ENCODE assay signal across 8 cellular contexts in the genomic region with DNA sequence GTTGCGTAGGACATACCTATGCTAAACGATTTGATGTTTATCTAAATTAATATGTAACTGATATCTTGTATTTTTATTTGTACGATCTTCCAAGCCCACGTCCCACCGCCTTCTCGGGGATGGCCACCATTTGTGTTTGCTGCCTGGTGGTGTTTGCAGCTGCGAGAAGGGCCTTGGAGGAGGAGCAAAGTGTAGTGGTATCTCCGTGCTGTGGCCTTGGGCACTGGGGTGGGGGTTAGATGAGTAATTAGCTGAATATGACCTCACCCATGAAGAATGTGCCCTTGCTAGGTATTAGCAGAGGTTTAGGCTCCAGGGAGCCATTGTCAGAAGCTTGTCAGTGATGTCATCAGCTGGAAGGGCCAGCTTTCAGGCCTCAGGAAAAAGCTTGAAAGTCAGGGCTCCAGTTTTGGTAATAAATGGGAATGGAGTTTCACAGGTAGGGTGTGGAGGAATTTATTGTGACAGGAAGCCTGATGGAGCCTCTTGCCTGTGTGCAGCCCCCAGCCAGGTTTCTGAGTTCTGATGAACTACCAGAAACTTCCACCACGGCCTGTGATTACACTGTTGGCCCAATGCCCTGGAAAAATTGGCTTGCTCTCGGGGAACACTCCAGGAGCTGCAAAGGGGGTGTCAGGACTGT. TPM values are rescaled to one million over a fixed set of nuclear protein-coding genes. Genes with fewer than 3 reads are reported as not detected.
A peak's percentile ranks its signal among the peaks of the same experiment; 100 is the strongest.
DNase-seq lines count a peak whose midpoint lies in the region; ATAC-seq and TF ChIP-seq lines count a peak whose summit lies in the region.

No MANE protein-coding gene starts in this region.

- H3K4me2 ChIP-seq in neural progenitor cell = peak overlapping the region; percentile 27

- peaks cover 30% of the 10 kb centered on the region for H3K4me1 Mint-ChIP-seq in neural progenitor cell
- H3K4me1 Mint-ChIP-seq in activated T-cell treated with anti-CD3 and anti-CD28 coated beads, Interleukin-2, amount 50 U/mL, for 72 hours (ENCODE audit: low read depth) = peaks cover 62% of the 10 kb centered on the region

- TF ChIP-seq CTCF in Peyer's patch (IDR thresholded peaks at IDR 0.05) (no peak), fibroblast of the aortic adventitia (IDR thresholded peaks at IDR 0.05; ENCODE audit: insufficient read depth, low read length) (no peak), neural progenitor cell (IDR thresholded peaks at IDR 0.05) (no peak)

- TF ChIP-seq POLR2A in Peyer's patch (IDR thresholded peaks at IDR 0.05) = no peak

- H3K27me3 Mint-ChIP-seq in neural progenitor cell (ENCODE audit: insufficient read depth, low read depth) = peaks cover 8% of the 10 kb centered on the region
- H3K27me3 Mint-ChIP-seq in activated T-cell treated with anti-CD3 and anti-CD28 coated beads, Interleukin-2, amount 50 U/mL, for 72 hours (ENCODE audit: low read depth) = no peaks in the 10 kb centered on the region

- H3K27ac ChIP-seq in Peyer's patch (peak overlapping the region; percentile 5 to 80 (median 66)), neural progenitor cell (no peak overlapping the region)

- H3K36me3 ChIP-seq in Peyer's patch (no peaks in the 10 kb centered on the region), neural progenitor cell (no peaks in the 10 kb centered on the region)

- no peaks in the 10 kb centered on the region for H3K9me3 ChIP-seq in Peyer's patch
- no peaks in the 10 kb centered on the region for H3K9me3 ChIP-seq in neural progenitor cell (ENCODE audit: low read depth)

- H3K27ac Mint-ChIP-seq in neural progenitor cell = peak overlapping the region; percentile 25
- no peak overlapping the region for H3K27ac Mint-ChIP-seq in activated T-cell treated with anti-CD3 and anti-CD28 coated beads, Interleukin-2, amount 50 U/mL, for 72 hours

- peaks cover 0 to 59% (median 7%) of the 10 kb centered on the region in 4 donors for H3K4me1 ChIP-seq in Peyer's patch
- peaks cover 13% of the 10 kb centered on the region for H3K4me1 ChIP-seq in neural progenitor cell

- no peaks in the 10 kb centered on the region for H3K9me3 Mint-ChIP-seq in neural progenitor cell
- peaks cover 0 to 1% of the 10 kb centered on the region in 2 donors for H3K9me3 Mint-ChIP-seq in activated T-cell treated with anti-CD3 and anti-CD28 coated beads, Interleukin-2, amount 50 U/mL, for 72 hours

- no peak for ATAC-seq in activated T-cell treated with anti-CD3 and anti-CD28 coated beads, Interleukin-2, amount 50 U/mL, for 72 hours (replicated peaks in 1 of 2)
- no peak for ATAC-seq in HG02840 (IDR thresholded peaks at IDR 0.05; ENCODE audit: low FRiP score, unreplicated experiment)

- no peak overlapping the region for H3K9ac ChIP-seq in neural progenitor cell

- no peaks in the 10 kb centered on the region for H3K27me3 ChIP-seq in Peyer's patch
- no peaks in the 10 kb centered on the region for H3K27me3 ChIP-seq in neural progenitor cell

- H3K4me3 Mint-ChIP-seq in neural progenitor cell = no peak overlapping the region
- no peak overlapping the region for H3K4me3 Mint-ChIP-seq in activated T-cell treated with anti-CD3 and anti-CD28 coated beads, Interleukin-2, amount 50 U/mL, for 72 hours

- no peaks in the 10 kb centered on the region for H3K36me3 Mint-ChIP-seq in neural progenitor cell
- peaks cover 0 to 1% of the 10 kb centered on the region in 2 donors for H3K36me3 Mint-ChIP-seq in activated T-cell treated with anti-CD3 and anti-CD28 coated beads, Interleukin-2, amount 50 U/mL, for 72 hours (ENCODE audit: insufficient read depth in 2 of 2)

- DNase-seq in Daoy (ENCODE audit: low read depth) = peak; percentile 95
- DNase-seq in Peyer's patch = peak in 2 of 3 donors; percentile 67 to 77
- DNase-seq in fibroblast of the aortic adventitia (ENCODE audit: low read depth) = peak; percentile 84
- peak; percentile 80 for DNase-seq in neural progenitor cell (ENCODE audit: low spot score)
- DNase-seq in activated T-cell treated with anti-CD3 and anti-CD28 coated beads, Interleukin-2, amount 50 U/mL, for 72 hours = no peak
- no peak for DNase-seq in NCI-H2171 treated with DMSO at 0.1 percent for 48 hours (lab: John Stamatoyannopoulos, UW)
- DNase-seq in NCI-H2171 (lab: John Stamatoyannopoulos, UW) = no peak

- peaks cover 27% of the 10 kb centered on the region for H4K20me1 ChIP-seq in neural progenitor cell (ENCODE audit: low read depth)

- no peak overlapping the region for H3K4me3 ChIP-seq in Peyer's patch
- H3K4me3 ChIP-seq in fibroblast of the aortic adventitia (ENCODE audit: low read depth, low read length) = no peak overlapping the region
- no peak overlapping the region for H3K4me3 ChIP-seq in neural progenitor cell

- H3K79me2 ChIP-seq in neural progenitor cell (ENCODE audit: low read depth) = peaks cover 33% of the 10 kb centered on the region

- no peaks in the 10 kb centered on the region for H3F3A ChIP-seq in neural progenitor cell (ENCODE audit: low read depth)

- no peak overlapping the region for H2AFZ ChIP-seq in neural progenitor cell (replicated peaks)

RNA-seq across cellular contexts. Expression of a gene that starts 41.0 kb away (rescaled TPM):
- total RNA-seq in Daoy (2014; rRNA removed; shearing (Covaris generic)) = 87.9 and 97.5 TPM in 2 replicates
- 100 to 1,000 TPM; 116 to 533 (median 439) TPM for total RNA-seq in Peyer's patch
- total RNA-seq in fibroblast of the aortic adventitia (ENCODE audit: low replicate concordance) = 44.0 and 69.0 TPM in 2 replicates
- total RNA-seq in neural progenitor cell (ENCODE audit: low replicate concordance) = 32.0 and 54.9 TPM in 2 replicates
- 10 to 100 TPM; 46.1 to 56.7 TPM for total RNA-seq in activated T-cell treated with anti-CD3 and anti-CD28 coated beads, Interleukin-2, amount 50 U/mL, for 72 hours

Comparison
In these comparisons a context has a peak if more than half of its experiments do, and no peak if none do; other contexts are left out.
1. DNase-seq: peak in Daoy (single experiment), Peyer's patch (2 of 3), fibroblast of the aortic adventitia (single experiment) and neural progenitor cell (single experiment); none in activated T-cell treated with anti-CD3 and anti-CD28 coated beads, Interleukin-2, amount 50 U/mL, for 72 hours (0 of 2), NCI-H2171 treated with DMSO at 0.1 percent for 48 hours (single experiment) and NCI-H2171 (single experiment).